In the genomic region with DNA sequence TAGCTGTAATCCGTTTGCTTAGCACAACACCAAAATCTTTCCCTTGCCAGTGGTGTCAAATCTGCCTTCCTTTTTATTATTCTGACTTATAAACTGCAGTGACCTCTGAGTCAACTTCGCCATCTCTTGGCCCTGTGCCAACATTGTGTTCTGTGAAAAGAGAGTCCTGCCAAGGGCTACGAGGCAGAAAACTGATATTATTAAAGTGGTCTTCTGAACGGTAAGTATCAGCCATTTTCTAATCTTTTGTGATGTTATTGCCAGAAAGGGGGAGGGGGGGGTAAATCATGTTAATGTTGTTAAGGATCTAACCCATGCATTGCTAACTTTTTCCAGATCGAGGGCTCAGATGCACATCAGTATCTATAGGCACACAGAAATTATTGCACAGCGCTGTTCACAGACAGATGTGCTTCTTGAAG, we compare ENCODE assay signal across 11 cellular contexts.
DNase-seq lines count a peak whose midpoint lies in the region; ATAC-seq, FAIRE-seq and TF ChIP-seq lines count a peak whose summit lies in the region.
"Had no signal": no experiment of that assay in that cellular context is flagged by ENCODE, and none has a peak within 500 bp of the region (broad histone marks: within the 10 kb centered on the region; RNA-seq: fewer than 3 reads in every experiment).

No MANE protein-coding gene starts in this region.

- POLR2A ChIA-PET in activated CD4-positive, alpha-beta T cell treated with anti-CD3 and anti-CD28 coated beads for 36 hours (lab: Charles Lee) = no interaction called here

- H3K4me3 ChIP-seq in choroid plexus epithelial cell (ENCODE audit: low read depth, low read length) = no peak overlapping the region
- H3K4me3 ChIP-seq: pancreas had no signal

- intact Hi-C loops in activated CD4-positive, alpha-beta T cell treated with anti-CD3 and anti-CD28 coated beads for 36 hours (cut with DNase I, micrococcal nuclease) = no loop called here

- peak overlapping the region; percentile 49 for H3K27ac ChIP-seq in layer of hippocampus (ENCODE audit: low read depth, low read length)
- H3K27ac ChIP-seq: pancreas had no signal

- peak; percentile 9 for DNase-seq in activated CD4-positive, alpha-beta T cell treated with anti-CD3 and anti-CD28 coated beads for 36 hours
- DNase-seq in activated CD4-positive, alpha-beta T cell treated with anti-CD3 and anti-CD28 coated beads, Interleukin-2, amount 50 U/mL, for 1 hour = no peak
- DNase-seq in choroid plexus epithelial cell (ENCODE audit: low read depth) = peak; percentile 39
- DNase-seq in urothelium cell line (ENCODE audit: low spot score) = peak; percentile 32
- no peak for DNase-seq in HuH-7 (ENCODE audit: low spot score)
- DNase-seq in T-helper 2 cell treated with Interferon-gamma antibody and Interleukin-4, amounts not matched to agents 5 μg/mL and 100 μg/mL, for 36 hours (ENCODE audit: low spot score) = no peak
- no peak for DNase-seq in T-helper 17 cell
- DNase-seq: activated CD4-positive, alpha-beta T cell treated with anti-CD3 and anti-CD28 coated beads for 4 hours; NCI-H774 had no signal

- no peaks in the 10 kb centered on the region for H3K27me3 ChIP-seq in layer of hippocampus (ENCODE audit: control insufficient read depth, insufficient read depth, low read length)
- H3K27me3 ChIP-seq: pancreas had no signal

- no peak for FAIRE-seq in urothelium cell line (lab: Jason Lieb, UNC)
- FAIRE-seq: pancreas had no signal

- H3K4me1 Mint-ChIP-seq in activated CD4-positive, alpha-beta T cell treated with anti-CD3 and anti-CD28 coated beads for 36 hours = no peaks in the 10 kb centered on the region
- H3K4me1 Mint-ChIP-seq in T-helper 2 cell treated with Interferon-gamma antibody and Interleukin-4, amounts not matched to agents 5 μg/mL and 100 μg/mL, for 36 hours (ENCODE audit: low read depth) = no peaks in the 10 kb centered on the region
- H3K4me1 Mint-ChIP-seq in T-helper 17 cell = no peaks in the 10 kb centered on the region

- peaks cover 7% of the 10 kb centered on the region for H3K9me3 Mint-ChIP-seq in activated CD4-positive, alpha-beta T cell treated with anti-CD3 and anti-CD28 coated beads for 36 hours (ENCODE audit: low read depth)
- no peaks in the 10 kb centered on the region for H3K9me3 Mint-ChIP-seq in T-helper 2 cell treated with Interferon-gamma antibody and Interleukin-4, amounts not matched to agents 5 μg/mL and 100 μg/mL, for 36 hours

- H3K27ac Mint-ChIP-seq in activated CD4-positive, alpha-beta T cell treated with anti-CD3 and anti-CD28 coated beads for 36 hours = no peak overlapping the region
- no peak overlapping the region for H3K27ac Mint-ChIP-seq in T-helper 2 cell treated with Interferon-gamma antibody and Interleukin-4, amounts not matched to agents 5 μg/mL and 100 μg/mL, for 36 hours
- H3K27ac Mint-ChIP-seq in T-helper 17 cell = no peak overlapping the region

- ATAC-seq in activated CD4-positive, alpha-beta T cell treated with anti-CD3 and anti-CD28 coated beads for 36 hours = no peak
- ATAC-seq in T-helper 17 cell = no peak
- ATAC-seq: pancreas had no signal

- H3K9me3 ChIP-seq in T-helper 17 cell (ENCODE audit: control insufficient read depth, low read length, poor library complexity, severe bottlenecking) = no peaks in the 10 kb centered on the region
- H3K9me3 ChIP-seq: pancreas had no signal

- no peak for TF ChIP-seq CTCF in choroid plexus epithelial cell (conservative IDR thresholded peaks at IDR 0.05; ENCODE audit: low read depth, low read length)

- CTCF ChIA-PET in activated CD4-positive, alpha-beta T cell treated with anti-CD3 and anti-CD28 coated beads for 36 hours (lab: Charles Lee) = no interaction called here

- peaks cover 18% of the 10 kb centered on the region for H3K36me3 Mint-ChIP-seq in activated CD4-positive, alpha-beta T cell treated with anti-CD3 and anti-CD28 coated beads for 36 hours (ENCODE audit: low read depth)
- H3K36me3 Mint-ChIP-seq in T-helper 2 cell treated with Interferon-gamma antibody and Interleukin-4, amounts not matched to agents 5 μg/mL and 100 μg/mL, for 36 hours (ENCODE audit: low read depth) = no peaks in the 10 kb centered on the region
- H3K36me3 Mint-ChIP-seq in T-helper 17 cell (ENCODE audit: low read depth) = peaks cover 5% of the 10 kb centered on the region

- H3K27me3 Mint-ChIP-seq in activated CD4-positive, alpha-beta T cell treated with anti-CD3 and anti-CD28 coated beads for 36 hours = no peaks in the 10 kb centered on the region
- H3K27me3 Mint-ChIP-seq in T-helper 2 cell treated with Interferon-gamma antibody and Interleukin-4, amounts not matched to agents 5 μg/mL and 100 μg/mL, for 36 hours (ENCODE audit: low read depth) = no peaks in the 10 kb centered on the region
- H3K27me3 Mint-ChIP-seq in T-helper 17 cell = no peaks in the 10 kb centered on the region

- no peak overlapping the region for H3K4me3 Mint-ChIP-seq in activated CD4-positive, alpha-beta T cell treated with anti-CD3 and anti-CD28 coated beads for 36 hours
- H3K4me3 Mint-ChIP-seq in T-helper 2 cell treated with Interferon-gamma antibody and Interleukin-4, amounts not matched to agents 5 μg/mL and 100 μg/mL, for 36 hours = no peak overlapping the region
- no peak overlapping the region for H3K4me3 Mint-ChIP-seq in T-helper 17 cell

Comparison
In these comparisons a context has a peak if more than half of its experiments do, and no peak if none do; other contexts are left out.
1. DNase-seq: peak in activated CD4-positive, alpha-beta T cell treated with anti-CD3 and anti-CD28 coated beads for 36 hours (single experiment), choroid plexus epithelial cell (single experiment) and urothelium cell line (single experiment); none in activated CD4-positive, alpha-beta T cell treated with anti-CD3 and anti-CD28 coated beads, Interleukin-2, amount 50 U/mL, for 1 hour (single experiment), HuH-7 (single experiment), T-helper 2 cell treated with Interferon-gamma antibody and Interleukin-4, amounts not matched to agents 5 μg/mL and 100 μg/mL, for 36 hours (single experiment) and T-helper 17 cell (0 of 3).